17 cellular contexts compared by ENCODE assay signal in the genomic region with DNA sequence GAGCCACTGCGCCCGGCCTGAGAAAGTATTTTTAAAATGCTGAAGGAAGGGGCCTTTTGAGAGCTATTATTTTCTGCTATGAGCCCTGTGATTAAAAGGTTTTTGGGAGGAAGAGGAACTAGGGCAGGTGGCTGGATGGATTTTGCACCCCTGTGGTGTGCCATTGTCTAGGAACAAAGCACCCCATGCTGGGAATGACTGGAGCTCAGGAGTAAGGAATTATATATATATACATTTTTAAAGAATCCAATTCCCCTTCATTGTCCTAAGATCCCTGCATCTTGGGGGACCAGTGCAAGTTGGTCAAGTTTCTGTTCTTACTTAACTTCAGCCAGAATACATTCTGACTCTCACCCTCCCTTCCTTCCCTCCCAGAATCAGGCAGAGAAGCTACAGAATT.
"Had no signal": no experiment of that assay in that cellular context is flagged by ENCODE, and none has a peak within 500 bp of the region (broad histone marks: within the 10 kb centered on the region; RNA-seq: fewer than 3 reads in every experiment).

No MANE protein-coding gene starts in this region.

- H3K27me3 Mint-ChIP-seq: dendritic cell treated with granulocyte-macrophage colony-stimulating factor and Interleukin-4, amounts not matched to agents 40 ng/mL and 50 ng/mL, for 4 days had no signal

- H3K9me3 Mint-ChIP-seq: T-helper 1 cell treated with Interleukin-12 subunit alpha and Interleukin-12 subunit beta and Interleukin-4 antibody, amounts not matched to agents 30 μg/mL and 1 μg/mL, for 36 hours had no signal

- H3K9me3 ChIP-seq: esophagus squamous epithelium, left ventricle myocardium inferior, vagina had no signal

- H3K4me1 ChIP-seq: esophagus squamous epithelium, left ventricle myocardium inferior, tibial nerve, vagina had no signal

- H3K36me3 Mint-ChIP-seq: activated naive CD8-positive, alpha-beta T cell; immature natural killer cell had no signal

- H3K4me3 Mint-ChIP-seq: activated naive CD8-positive, alpha-beta T cell; dendritic cell treated with granulocyte-macrophage colony-stimulating factor and Interleukin-4, amounts not matched to agents 40 ng/mL and 50 ng/mL, for 4 days; immature natural killer cell; nephron progenitor cell; T-helper 1 cell treated with Interleukin-12 subunit alpha and Interleukin-12 subunit beta and Interleukin-4 antibody, amounts not matched to agents 30 μg/mL and 1 μg/mL, for 36 hours had no signal

- H3K27me3 ChIP-seq: esophagus squamous epithelium, tibial nerve, vagina had no signal

- DNase-seq: activated CD4-positive, alpha-beta T cell treated with anti-CD3 and anti-CD28 coated beads, Interleukin-2, amount 50 U/mL, for 48 hours; effector memory CD4-positive, alpha-beta T cell; esophagus squamous epithelium; immature natural killer cell; kidney glomerular epithelial cell; left ventricle myocardium inferior; mammary epithelial cell; nephron progenitor cell; retina; stimulated activated CD4-positive, alpha-beta T cell treated with anti-CD3 and anti-CD28 coated beads, Interleukin-1b, Interleukin-23, amount 100 ng/mL, for 48 hours; stimulated activated naive CD4-positive, alpha-beta T cell treated with Interleukin-2 at 50 U/mL for 16 hours; WERI-Rb-1 had no signal

- H3K36me3 ChIP-seq: esophagus squamous epithelium, left ventricle myocardium inferior, tibial nerve, vagina, WERI-Rb-1 had no signal

- H3K4me3 ChIP-seq: esophagus squamous epithelium, left ventricle myocardium inferior, tibial nerve, vagina had no signal

- H3K4me1 Mint-ChIP-seq: immature natural killer cell, nephron progenitor cell had no signal

- H3K27ac ChIP-seq: esophagus squamous epithelium, left ventricle myocardium inferior, tibial nerve, vagina, WERI-Rb-1 had no signal

- H3K27ac Mint-ChIP-seq: activated naive CD8-positive, alpha-beta T cell; dendritic cell treated with granulocyte-macrophage colony-stimulating factor and Interleukin-4, amounts not matched to agents 40 ng/mL and 50 ng/mL, for 4 days; immature natural killer cell; nephron progenitor cell; T-helper 1 cell treated with Interleukin-12 subunit alpha and Interleukin-12 subunit beta and Interleukin-4 antibody, amounts not matched to agents 30 μg/mL and 1 μg/mL, for 36 hours had no signal
